8 cellular contexts compared by ENCODE assay signal in genomic region chr2:86079981-86080911, GRCh38. TPM values are rescaled to one million over a fixed set of nuclear protein-coding genes. Genes with fewer than 3 reads are reported as not detected.
DNase-seq lines count a peak whose midpoint lies in the region; ATAC-seq and TF ChIP-seq lines count a peak whose summit lies in the region.

No MANE protein-coding gene starts in this region.

- TF ChIP-seq RAD21 in SK-N-SH (IDR thresholded peaks at IDR 0.05; ENCODE audit: low read length), result peak; percentile 81

- 71% methylated on average over 8 of the region's 14 CpGs for WGBS in SK-N-SH (ENCODE audit: low lambda C conversion rate)

- H3K27me3 ChIP-seq in SK-N-SH (ENCODE audit: insufficient read depth) (no peaks in the 10 kb centered on the region), uterus (no peaks in the 10 kb centered on the region)

- ATAC-seq in GM21786 (IDR thresholded peaks at IDR 0.05; ENCODE audit: unreplicated experiment), result peak; percentile 78

- DNase-seq in GM03348 (ENCODE audit: low spot score) (peak; percentile 79), SK-N-SH (peak; percentile 69), glutamatergic neuron (peak; percentile 93), posterior vena cava (ENCODE audit: low spot score) (peak; percentile 92), uterus (peak; percentile 75 to 79)
- peak; percentile 91 for DNase-seq in activated naive CD4-positive, alpha-beta T cell treated with anti-CD3 and anti-CD28 coated beads for 36 hours

- no peak overlapping the region for H3K9ac ChIP-seq in SK-N-SH

- CTCF ChIA-PET in SK-N-SH (lab: Yijun Ruan, JAX), result interaction anchor here (0.6 to 9.0 kb wide), 35 partner anchors 9 to 394 kb away, joined by 3 to 223 read pairs (median 4); partner anchors contain the start of genes POLR1A, PTCD3 and ST3GAL5
- CTCF ChIA-PET in activated naive CD4-positive, alpha-beta T cell treated with anti-CD3 and anti-CD28 coated beads for 36 hours (lab: Charles Lee), result interaction anchor here (0.6 to 7.0 kb wide), 19 partner anchors 9 to 361 kb away, joined by 3 to 117 read pairs (median 5); no protein-coding TSS in a partner anchor

- H4K20me1 ChIP-seq in SK-N-SH (ENCODE audit: insufficient read depth), result no peaks in the 10 kb centered on the region

- no peak overlapping the region for H3K4me2 ChIP-seq in SK-N-SH

- H3K9me3 ChIP-seq in KOPT-K1 (ENCODE audit: insufficient read depth, low read length, poor library complexity, severe bottlenecking) (no peaks in the 10 kb centered on the region), SK-N-SH (no peaks in the 10 kb centered on the region), uterus (no peaks in the 10 kb centered on the region)

- peaks cover 16% of the 10 kb centered on the region for H3K4me1 Mint-ChIP-seq in activated naive CD4-positive, alpha-beta T cell treated with anti-CD3 and anti-CD28 coated beads for 36 hours (ENCODE audit: low read depth)
- H3K4me1 Mint-ChIP-seq in glutamatergic neuron (ENCODE audit: low read depth, unreplicated experiment), result peaks cover 6% of the 10 kb centered on the region

- H3K27ac ChIP-seq in KOPT-K1 (ENCODE audit: low read depth, low read length, poor library complexity, severe bottlenecking) (peak overlapping the region; percentile 58), SK-N-SH (ENCODE audit: low read depth in 2 of 2, low read length in 1 of 2) (no peak overlapping the region), uterus (no peak overlapping the region)

- H3K36me3 ChIP-seq in KOPT-K1 (ENCODE audit: insufficient read depth, low read length) (peaks cover 97% of the 10 kb centered on the region), SK-N-SH (replicated peaks in 1 of 2; ENCODE audit: control insufficient read depth in 1 of 2, insufficient read depth in 2 of 2, low read length in 1 of 2) (peaks cover 32 to 37% of the 10 kb centered on the region in 2 experiments), uterus (no peaks in the 10 kb centered on the region)

- H3F3A ChIP-seq in SK-N-SH (replicated peaks; ENCODE audit: insufficient read depth), result peaks cover 5% of the 10 kb centered on the region

- no peak for TF ChIP-seq EP300 in SK-N-SH (IDR thresholded peaks at IDR 0.05; ENCODE audit: borderline replicate concordance in 1 of 2, low read depth in 1 of 2, low read length in 1 of 2)

- no peaks in the 10 kb centered on the region for H3K9me3 Mint-ChIP-seq in activated naive CD4-positive, alpha-beta T cell treated with anti-CD3 and anti-CD28 coated beads for 36 hours
- H3K9me3 Mint-ChIP-seq in glutamatergic neuron (ENCODE audit: unreplicated experiment), result peaks cover 2% of the 10 kb centered on the region

- intact Hi-C loops in activated naive CD4-positive, alpha-beta T cell treated with anti-CD3 and anti-CD28 coated beads for 36 hours (cut with micrococcal nuclease), result loop anchor here (1.0 to 10.0 kb wide), 5 partner anchors 41 to 355 kb away; partner anchors contain the start of gene ATOH8
- intact Hi-C loops in posterior vena cava (cut with DNase I), result loop anchor here (2.0 to 5.0 kb wide), 2 partner anchors 253 kb away; no protein-coding TSS in a partner anchor
- intact Hi-C loops in uterus (cut with DNase I; ENCODE audit: low total_unique reads), result loop anchor here (2.0 to 10.0 kb wide), 3 partner anchors 175 to 345 kb away; no protein-coding TSS in a partner anchor

- no peaks in the 10 kb centered on the region for H3K4me1 ChIP-seq in SK-N-SH (ENCODE audit: control insufficient read depth in 1 of 2, insufficient read depth in 2 of 2, low read depth in 1 of 2, low read length in 1 of 2)
- H3K4me1 ChIP-seq in uterus, result no peaks in the 10 kb centered on the region

- no peak for TF ChIP-seq POLR2A in uterus (IDR thresholded peaks at IDR 0.05)

- no peaks in the 10 kb centered on the region for H3K79me2 ChIP-seq in SK-N-SH (ENCODE audit: insufficient read depth)

- no peak overlapping the region for H2AFZ ChIP-seq in SK-N-SH (ENCODE audit: low read depth)

- H3K27ac Mint-ChIP-seq in activated naive CD4-positive, alpha-beta T cell treated with anti-CD3 and anti-CD28 coated beads for 36 hours, result no peak overlapping the region
- no peak overlapping the region for H3K27ac Mint-ChIP-seq in glutamatergic neuron (ENCODE audit: unreplicated experiment)

- peak overlapping the region in 1 of 2 experiments; percentile 17; a peak in 1 of 4 replicates for H3K4me3 ChIP-seq in SK-N-SH (ENCODE audit: low read depth in 2 of 2, low read length in 1 of 2)
- no peak overlapping the region for H3K4me3 ChIP-seq in uterus

- no peak overlapping the region for H3K4me3 Mint-ChIP-seq in activated naive CD4-positive, alpha-beta T cell treated with anti-CD3 and anti-CD28 coated beads for 36 hours
- H3K4me3 Mint-ChIP-seq in glutamatergic neuron (ENCODE audit: unreplicated experiment), result no peak overlapping the region

- POLR2A ChIA-PET in SK-N-SH (lab: Yijun Ruan, JAX), result interaction anchor here (0.7 kb wide), 1 partner anchor 253 kb away, joined by 3 read pairs; no protein-coding TSS in a partner anchor

- no peaks in the 10 kb centered on the region for H3K27me3 Mint-ChIP-seq in activated naive CD4-positive, alpha-beta T cell treated with anti-CD3 and anti-CD28 coated beads for 36 hours (ENCODE audit: low read depth)
- H3K27me3 Mint-ChIP-seq in glutamatergic neuron (ENCODE audit: unreplicated experiment), result no peaks in the 10 kb centered on the region

- H3K9me2 ChIP-seq in SK-N-SH, result no peaks in the 10 kb centered on the region

- H3K36me3 Mint-ChIP-seq in activated naive CD4-positive, alpha-beta T cell treated with anti-CD3 and anti-CD28 coated beads for 36 hours (ENCODE audit: low read depth), result peaks cover 46% of the 10 kb centered on the region
- H3K36me3 Mint-ChIP-seq in glutamatergic neuron (ENCODE audit: unreplicated experiment), result no peaks in the 10 kb centered on the region

- TF ChIP-seq CTCF in SK-N-SH (IDR thresholded peaks at IDR 0.05) (peak; percentile 86), glutamatergic neuron (IDR thresholded peaks at IDR 0.05; ENCODE audit: partially characterized antibody, unreplicated experiment) (peak; percentile 71), uterus (IDR thresholded peaks at IDR 0.05) (peak; percentile 72 to 85 (median 80))

TF ChIP-seq in SK-N-SH, 30 proteins besides CTCF, POLR2A, EP300 and RAD21:
- TF ChIP-seq SMC3 (IDR thresholded peaks at IDR 0.05; ENCODE audit: low read depth, low read length) (peak; percentile 80), ELF1 (IDR thresholded peaks at IDR 0.05) (no peak), FOXJ3 (CRISPR knock-in tag; IDR thresholded peaks at IDR 0.05) (no peak)
TF ChIP-seq in SK-N-SH: peak in this region for 1.

RNA-seq across cellular contexts. Expression of gene POLR1A, which starts 25.4 kb away (rescaled TPM):
- polyA plus RNA-seq in SK-N-SH (2012; rRNA removed), result 5.5 and 6.1 TPM in 2 replicates
- polyA plus RNA-seq in SK-N-SH (2012; cell fraction: cytosol; rRNA removed), result 4.8 and 4.9 TPM in 2 replicates
- 15.4 and 18.0 TPM in 2 replicates for polyA plus RNA-seq in SK-N-SH (2012; cell fraction: nucleus; rRNA removed)
- 10 to 100 TPM; 25.3 to 27.1 TPM for total RNA-seq in activated naive CD4-positive, alpha-beta T cell treated with anti-CD3 and anti-CD28 coated beads for 36 hours
- total RNA-seq in glutamatergic neuron (ENCODE audit: unreplicated experiment), result 34.7 TPM
- 10 to 100 TPM; 29.8 to 32.3 TPM for total RNA-seq in posterior vena cava
- total RNA-seq in uterus, result 10 to 100 TPM; 10.9 to 38.8 (median 17.7) TPM

RNA-seq across cellular contexts. Expression of gene PTCD3, which starts 25.8 kb away (rescaled TPM):
- 44.5 and 55.1 TPM in 2 replicates for polyA plus RNA-seq in SK-N-SH (2012; rRNA removed)
- 23.6 and 26.5 TPM in 2 replicates for polyA plus RNA-seq in SK-N-SH (2012; cell fraction: cytosol; rRNA removed)
- polyA plus RNA-seq in SK-N-SH (2012; cell fraction: nucleus; rRNA removed), result 107 and 244 TPM in 2 replicates
- 100 to 1,000 TPM; 195 to 200 TPM for total RNA-seq in activated naive CD4-positive, alpha-beta T cell treated with anti-CD3 and anti-CD28 coated beads for 36 hours
- total RNA-seq in glutamatergic neuron (ENCODE audit: unreplicated experiment), result 104 TPM
- 10 to 100 TPM; 50.7 to 58.5 TPM for total RNA-seq in posterior vena cava
- total RNA-seq in uterus, result 100 to 1,000 TPM in 2 of 4 donors, 10 to 100 TPM in 2; 87.9 to 160 (median 103) TPM
